ENCODE assay signal across 9 cellular contexts in the genomic region with DNA sequence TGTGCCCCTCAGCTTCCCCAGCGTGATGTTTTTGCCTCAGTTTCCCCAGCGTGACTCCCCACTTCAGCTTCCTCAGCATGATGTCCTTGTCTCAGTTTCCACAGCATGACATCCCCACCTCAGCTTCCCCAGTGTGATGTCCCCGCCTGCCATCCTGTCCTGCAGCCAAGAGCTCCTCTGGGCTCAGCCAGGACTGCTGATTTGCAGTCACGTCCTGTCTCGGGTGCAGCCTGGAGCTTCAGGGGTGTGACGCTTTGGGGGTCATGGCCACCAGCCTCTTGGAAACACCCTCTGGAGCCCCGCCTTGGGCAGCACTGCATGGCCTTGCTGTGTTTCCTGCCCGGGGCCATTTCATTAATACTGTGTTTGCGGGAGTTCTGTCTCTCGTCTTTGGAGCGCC. TPM values are rescaled to one million over a fixed set of nuclear protein-coding genes. Genes with fewer than 3 reads are reported as not detected.
DNase-seq lines count a peak whose midpoint lies in the region; ATAC-seq and TF ChIP-seq lines count a peak whose summit lies in the region.
"Had no signal": no experiment of that assay in that cellular context is flagged by ENCODE, and none has a peak within 500 bp of the region (broad histone marks: within the 10 kb centered on the region; RNA-seq: fewer than 3 reads in every experiment).

No MANE protein-coding gene starts in this region.

- no peak overlapping the region for H3K4ac ChIP-seq in mesenchymal stem cell (ENCODE audit: low read depth in 1 of 2, low read length in 2 of 2)

- no peak overlapping the region for H2BK5ac ChIP-seq in mesenchymal stem cell (ENCODE audit: low read depth, low read length, poor library complexity, severe bottlenecking)

- no peaks in the 10 kb centered on the region for H3K4me1 Mint-ChIP-seq in IgD-negative memory B cell
- peaks cover 24% of the 10 kb centered on the region for H3K4me1 Mint-ChIP-seq in activated CD4-positive, alpha-beta memory T cell treated with anti-CD3 and anti-CD28 coated beads for 36 hours (ENCODE audit: low read depth)

- no peak for DNase-seq in activated CD4-positive, alpha-beta memory T cell treated with anti-CD3 and anti-CD28 coated beads for 36 hours
- DNase-seq in left ventricle myocardium inferior (peak; percentile 69), coronary artery (ENCODE audit: low spot score) (no peak), mesenchymal stem cell (no peak), GOT3 (lab: John Stamatoyannopoulos, UW) (no peak)

- H3K9me3 Mint-ChIP-seq in IgD-negative memory B cell: no peaks in the 10 kb centered on the region
- H3K9me3 Mint-ChIP-seq in activated CD4-positive, alpha-beta memory T cell treated with anti-CD3 and anti-CD28 coated beads for 36 hours: no peaks in the 10 kb centered on the region

- no peak overlapping the region for H2BK12ac ChIP-seq in mesenchymal stem cell (ENCODE audit: low read length in 2 of 2)

- CTCF ChIA-PET in activated CD4-positive, alpha-beta memory T cell treated with anti-CD3 and anti-CD28 coated beads for 36 hours (lab: Charles Lee): interaction anchor here (0.6 to 2.1 kb wide), 3 partner anchors 27 to 265 kb away, joined by 4 to 11 read pairs (median 4); partner anchors contain the start of gene MGRN1

- peaks cover 4% of the 10 kb centered on the region for H3K36me3 Mint-ChIP-seq in IgD-negative memory B cell
- peaks cover 8% of the 10 kb centered on the region for H3K36me3 Mint-ChIP-seq in activated CD4-positive, alpha-beta memory T cell treated with anti-CD3 and anti-CD28 coated beads for 36 hours

- no peak overlapping the region for H3K4me3 Mint-ChIP-seq in IgD-negative memory B cell
- peak overlapping the region; percentile 33 for H3K4me3 Mint-ChIP-seq in activated CD4-positive, alpha-beta memory T cell treated with anti-CD3 and anti-CD28 coated beads for 36 hours

- H4K91ac ChIP-seq in mesenchymal stem cell (ENCODE audit: low read length): no peak overlapping the region

- H3K79me1 ChIP-seq in mesenchymal stem cell (replicated peaks; ENCODE audit: low read length, poor library complexity, severe bottlenecking): peaks cover 54% of the 10 kb centered on the region

- no peak overlapping the region for H3K9ac ChIP-seq in mesenchymal stem cell (ENCODE audit: low read length)

- no peak overlapping the region for H3K4me2 ChIP-seq in mesenchymal stem cell (ENCODE audit: low read length, poor library complexity, severe bottlenecking)

- no peaks in the 10 kb centered on the region for H3K27me3 Mint-ChIP-seq in IgD-negative memory B cell
- no peaks in the 10 kb centered on the region for H3K27me3 Mint-ChIP-seq in activated CD4-positive, alpha-beta memory T cell treated with anti-CD3 and anti-CD28 coated beads for 36 hours

- no peak overlapping the region for H2BK120ac ChIP-seq in mesenchymal stem cell (ENCODE audit: low read depth, low read length)

- H4K8ac ChIP-seq in mesenchymal stem cell (ENCODE audit: low read length): no peak overlapping the region

- H2BK15ac ChIP-seq in mesenchymal stem cell (ENCODE audit: low read depth, poor library complexity, severe bottlenecking): no peak overlapping the region

- peaks cover 64% of the 10 kb centered on the region for H3K4me1 ChIP-seq in left ventricle myocardium inferior
- H3K4me1 ChIP-seq in mesenchymal stem cell (ENCODE audit: control insufficient read depth, insufficient read depth, low read depth, low read length): peaks cover 4% of the 10 kb centered on the region

- H3K27me3 ChIP-seq in left ventricle myocardium inferior (ENCODE audit: low read depth): no peaks in the 10 kb centered on the region
- no peaks in the 10 kb centered on the region for H3K27me3 ChIP-seq in mesenchymal stem cell (ENCODE audit: control insufficient read depth in 1 of 2, insufficient read depth in 1 of 2, low read length in 2 of 2)

- POLR2A ChIA-PET in activated CD4-positive, alpha-beta memory T cell treated with anti-CD3 and anti-CD28 coated beads for 36 hours (lab: Charles Lee): interaction anchor here (0.6 to 1.6 kb wide), 3 partner anchors 18 to 53 kb away, joined by 3 to 5 read pairs (median 4); partner anchors contain the start of gene MGRN1

- no peak overlapping the region for H2AFZ ChIP-seq in mesenchymal stem cell (ENCODE audit: low read depth, low read length)

- ATAC-seq in GM21825 (IDR thresholded peaks at IDR 0.05; ENCODE audit: unreplicated experiment): no peak

- TF ChIP-seq CTCF in left ventricle myocardium inferior (IDR thresholded peaks at IDR 0.05; ENCODE audit: borderline replicate concordance) (no peak), coronary artery (IDR thresholded peaks at IDR 0.05) (no peak)

- H3K23ac ChIP-seq in mesenchymal stem cell (ENCODE audit: low read length in 2 of 2): no peak overlapping the region

- intact Hi-C loops in activated CD4-positive, alpha-beta memory T cell treated with anti-CD3 and anti-CD28 coated beads for 36 hours (cut with micrococcal nuclease): loop anchor here (2.0 to 5.0 kb wide), 2 partner anchors 16 to 60 kb away; no protein-coding TSS in a partner anchor
- intact Hi-C loops in left ventricle myocardium inferior (cut with micrococcal nuclease): no loop called here

- H3K27ac Mint-ChIP-seq in IgD-negative memory B cell: peak overlapping the region; percentile 45 to 91 (median 83)
- peak overlapping the region; percentile 96 for H3K27ac Mint-ChIP-seq in activated CD4-positive, alpha-beta memory T cell treated with anti-CD3 and anti-CD28 coated beads for 36 hours

- H3K14ac ChIP-seq in mesenchymal stem cell (ENCODE audit: low read length in 2 of 2): no peak overlapping the region

- H3K36me3 ChIP-seq in left ventricle myocardium inferior: peaks cover 38% of the 10 kb centered on the region
- peaks cover 34 to 85% of the 10 kb centered on the region in 2 experiments for H3K36me3 ChIP-seq in mesenchymal stem cell (ENCODE audit: control insufficient read depth in 1 of 2, insufficient read depth in 2 of 2, low read depth in 1 of 2, low read length in 2 of 2)

- no peak overlapping the region for H3K18ac ChIP-seq in mesenchymal stem cell (ENCODE audit: low read depth in 1 of 2, low read length in 2 of 2)

- peak overlapping the region; percentile 93 for H3K27ac ChIP-seq in left ventricle myocardium inferior (replicated peaks)
- peak overlapping the region in 13 of 21 experiments; percentile 1 to 89 (median 56) for H3K27ac ChIP-seq in skin epidermis
- H3K27ac ChIP-seq in coronary artery: no peak overlapping the region
- no peak overlapping the region for H3K27ac ChIP-seq in mesenchymal stem cell (ENCODE audit: low read length, poor library complexity, severe bottlenecking)
- H3K27ac ChIP-seq: thoracic aorta had no signal

- H3K9me3 ChIP-seq in left ventricle myocardium inferior (replicated peaks) (no peaks in the 10 kb centered on the region), mesenchymal stem cell (ENCODE audit: control insufficient read depth, low read length) (no peaks in the 10 kb centered on the region)
- H3K9me3 ChIP-seq: thoracic aorta had no signal

- no peak overlapping the region for H2AK5ac ChIP-seq in mesenchymal stem cell (ENCODE audit: low read length, severe bottlenecking)

- H3K4me3 ChIP-seq in left ventricle myocardium inferior (peak overlapping the region; percentile 36), skin epidermis (no peak overlapping the region), coronary artery (no peak overlapping the region), mesenchymal stem cell (ENCODE audit: insufficient read depth in 1 of 2, low read depth in 1 of 2, low read length in 2 of 2) (no peak overlapping the region)
- H3K4me3 ChIP-seq: thoracic aorta had no signal

- 94% methylated on average over 11 of the region's 11 CpGs for WGBS in mesenchymal stem cell

RNA-seq across cellular contexts. Expression of gene NUDT16L1, which starts 16.5 kb away (rescaled TPM):
- 74.0 TPM for polyA plus RNA-seq in IgD-negative memory B cell
- 10 to 100 TPM; 22.2 to 23.6 TPM for total RNA-seq in activated CD4-positive, alpha-beta memory T cell treated with anti-CD3 and anti-CD28 coated beads for 36 hours
- total RNA-seq in left ventricle myocardium inferior: 61.9 TPM
- polyA plus RNA-seq in mesenchymal stem cell (2013, experiment 1 of 2): 14.8 TPM
- polyA plus RNA-seq in mesenchymal stem cell (2013, experiment 2 of 2): 16.2 TPM

RNA-seq across cellular contexts. Expression of gene MGRN1, which starts 52.2 kb away (rescaled TPM):
- polyA plus RNA-seq in IgD-negative memory B cell: 8.5 TPM
- total RNA-seq in activated CD4-positive, alpha-beta memory T cell treated with anti-CD3 and anti-CD28 coated beads for 36 hours: 10 to 100 TPM; 72.7 to 73.2 TPM
- 30.5 TPM for total RNA-seq in left ventricle myocardium inferior
- 52.4 TPM for polyA plus RNA-seq in mesenchymal stem cell (2013, experiment 1 of 2)
- 48.7 TPM for polyA plus RNA-seq in mesenchymal stem cell (2013, experiment 2 of 2)

RNA-seq across cellular contexts. Expression of gene ANKS3, which starts 57.2 kb away (rescaled TPM):
- polyA plus RNA-seq in IgD-negative memory B cell: 5.3 TPM
- total RNA-seq in activated CD4-positive, alpha-beta memory T cell treated with anti-CD3 and anti-CD28 coated beads for 36 hours: 10 to 100 TPM; 11.7 to 13.3 TPM
- total RNA-seq in left ventricle myocardium inferior: 8.7 TPM
- 6.9 TPM for polyA plus RNA-seq in mesenchymal stem cell (2013, experiment 1 of 2)
- polyA plus RNA-seq in mesenchymal stem cell (2013, experiment 2 of 2): 6.4 TPM

RNA-seq across cellular contexts. Expression of gene DNAAF8, which starts 57.5 kb away (rescaled TPM):
- polyA plus RNA-seq in IgD-negative memory B cell: 0.35 TPM
- total RNA-seq in activated CD4-positive, alpha-beta memory T cell treated with anti-CD3 and anti-CD28 coated beads for 36 hours: under 1 TPM in 1 of 2 experiments, not detected in 1; 0.31 TPM
- total RNA-seq in left ventricle myocardium inferior: 0.77 TPM
- 1.1 TPM for polyA plus RNA-seq in mesenchymal stem cell (2013, experiment 1 of 2)
- 1.2 TPM for polyA plus RNA-seq in mesenchymal stem cell (2013, experiment 2 of 2)
- total RNA-seq: thoracic aorta had no signal

Comparison
In these comparisons a context has a peak if more than half of its experiments do, and no peak if none do; other contexts are left out.
1. H3K27ac ChIP-seq: peak in left ventricle myocardium inferior (single experiment) and skin epidermis (13 of 21); none in coronary artery (0 of 2) and mesenchymal stem cell (single experiment).